In the genomic region with DNA sequence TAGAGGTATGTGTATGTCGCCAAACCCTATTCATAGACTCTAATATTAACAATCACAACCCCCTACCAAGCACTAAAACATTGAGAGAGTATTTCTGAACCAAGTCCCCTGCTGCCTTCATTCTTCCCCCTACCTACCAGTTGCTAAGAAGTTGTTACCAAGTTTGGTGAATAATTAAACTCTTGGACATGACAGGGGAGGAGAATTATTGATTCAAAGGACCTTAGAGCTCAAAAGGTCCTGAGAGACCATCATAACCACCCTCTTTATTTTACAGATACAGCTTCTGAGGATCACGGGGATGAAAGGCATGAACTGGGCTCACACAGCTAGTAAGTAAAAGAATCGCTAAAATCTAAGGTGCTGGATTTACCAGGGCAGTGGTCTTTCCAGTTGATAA, we compare ENCODE assay signal across 18 cellular contexts.
DNase-seq lines count a peak whose midpoint lies in the region; FAIRE-seq and TF ChIP-seq lines count a peak whose summit lies in the region.
"Had no signal": no experiment of that assay in that cellular context is flagged by ENCODE, and none has a peak within 500 bp of the region (broad histone marks: within the 10 kb centered on the region; RNA-seq: fewer than 3 reads in every experiment).

No MANE protein-coding gene starts in this region.

- H3K4me3 ChIP-seq in WERI-Rb-1 (ENCODE audit: low read depth, low read length) (peak overlapping the region; percentile 75), liver (ENCODE audit: low read depth in 1 of 3, low read length in 3 of 3) (peak overlapping the region in 1 of 3 donors; percentile 47)
- H3K4me3 ChIP-seq: BLaER1 treated with 17β-estradiol and CSF1 and Interleukin-3, amounts not matched to agents 10 nM and 100 nM; GM23248 had no signal

- H3K36me3 ChIP-seq in WERI-Rb-1 (peaks cover 20% of the 10 kb centered on the region), liver (ENCODE audit: control insufficient read depth in 4 of 4, insufficient read depth in 3 of 4, low read depth in 1 of 4, low read length in 3 of 4) (no peaks in the 10 kb centered on the region)
- H3K36me3 ChIP-seq: BLaER1 treated with 17β-estradiol and CSF1 and Interleukin-3, amounts not matched to agents 10 nM and 100 nM had no signal

- no peak overlapping the region for H3K9ac ChIP-seq in liver (ENCODE audit: low read depth in 1 of 2, low read length in 2 of 2)
- H3K9ac ChIP-seq: BLaER1 treated with 17β-estradiol and CSF1 and Interleukin-3, amounts not matched to agents 10 nM and 100 nM; GM23248 had no signal

- TF ChIP-seq CTCF in WERI-Rb-1 (IDR thresholded peaks at IDR 0.05; ENCODE audit: low read depth, low read length), result no peak
- TF ChIP-seq CTCF in liver (IDR thresholded peaks at IDR 0.05; ENCODE audit: low read depth, low read length, missing input control), result no peak
- no peak for TF ChIP-seq CTCF in progenitor cell of endocrine pancreas (IDR thresholded peaks at IDR 0.05; ENCODE audit: unreplicated experiment)

- H3K27me3 ChIP-seq in WERI-Rb-1 (ENCODE audit: insufficient read depth, low read depth, severe bottlenecking), result no peaks in the 10 kb centered on the region
- no peaks in the 10 kb centered on the region for H3K27me3 ChIP-seq in liver (ENCODE audit: control insufficient read depth in 4 of 4, insufficient read depth in 4 of 4, low read length in 3 of 4)
- H3K27me3 ChIP-seq: BLaER1 treated with 17β-estradiol and CSF1 and Interleukin-3, amounts not matched to agents 10 nM and 100 nM had no signal

- 52% methylated on average over 3 of the region's 3 CpGs for WGBS in liver

- peaks cover 0 to 1% (median 0%) of the 10 kb centered on the region in 4 donors for H3K4me1 ChIP-seq in liver (ENCODE audit: control insufficient read depth in 4 of 4, insufficient read depth in 4 of 4, low read length in 3 of 4)
- H3K4me1 ChIP-seq: BLaER1 treated with 17β-estradiol and CSF1 and Interleukin-3, amounts not matched to agents 10 nM and 100 nM had no signal

- no peaks in the 10 kb centered on the region for H3K9me3 Mint-ChIP-seq in progenitor cell of endocrine pancreas (ENCODE audit: low read depth)
- H3K9me3 Mint-ChIP-seq: CD8-positive, alpha-beta T cell had no signal

- no peak for TF ChIP-seq POLR2A in H54 (IDR thresholded peaks at IDR 0.05; ENCODE audit: low read depth, low read length)

- FAIRE-seq in H54 (lab: Jason Lieb, UNC), result no peak
- FAIRE-seq: G401.6, GM12891, GM18507 had no signal

- H3K27ac ChIP-seq in WERI-Rb-1, result peak overlapping the region; percentile 97
- no peak overlapping the region for H3K27ac ChIP-seq in liver (ENCODE audit: low read depth in 1 of 2, low read length in 2 of 2)
- H3K27ac ChIP-seq: BLaER1 treated with 17β-estradiol and CSF1 and Interleukin-3, amounts not matched to agents 10 nM and 100 nM; GM23248 had no signal

- H3K4me1 Mint-ChIP-seq in progenitor cell of endocrine pancreas (ENCODE audit: low read depth), result peaks cover 26% of the 10 kb centered on the region
- H3K4me1 Mint-ChIP-seq: B cell had no signal

- H3K27ac Mint-ChIP-seq in progenitor cell of endocrine pancreas, result no peak overlapping the region
- H3K27ac Mint-ChIP-seq: B cell; CD8-positive, alpha-beta T cell had no signal

- H3K36me3 Mint-ChIP-seq in progenitor cell of endocrine pancreas (ENCODE audit: insufficient read depth), result no peaks in the 10 kb centered on the region
- H3K36me3 Mint-ChIP-seq: CD8-positive, alpha-beta T cell had no signal

- no peaks in the 10 kb centered on the region for H3K9me3 ChIP-seq in WERI-Rb-1 (ENCODE audit: severe bottlenecking)
- H3K9me3 ChIP-seq in liver (ENCODE audit: control insufficient read depth in 4 of 4, low read length in 3 of 4), result no peaks in the 10 kb centered on the region
- H3K9me3 ChIP-seq: BLaER1 treated with 17β-estradiol and CSF1 and Interleukin-3, amounts not matched to agents 10 nM and 100 nM had no signal

- H3K27me3 Mint-ChIP-seq in progenitor cell of endocrine pancreas, result no peaks in the 10 kb centered on the region
- H3K27me3 Mint-ChIP-seq: B cell had no signal

- TF ChIP-seq RAD21 in liver (IDR thresholded peaks at IDR 0.05), result no peak

- DNase-seq in WERI-Rb-1 (no peak), kidney tubule cell (ENCODE audit: low spot score) (peak; percentile 23), progenitor cell of endocrine pancreas (ENCODE audit: low spot score, unreplicated experiment) (no peak), H54 (ENCODE audit: insufficient read length, low spot score) (no peak), T-helper 9 cell (no peak), NCI-H82 treated with DMSO at 0.1 percent for 48 hours (lab: John Stamatoyannopoulos, UW; ENCODE audit: unreplicated experiment) (no peak), NCI-H187 treated with DMSO at 0.1 percent for 48 hours (lab: John Stamatoyannopoulos, UW) (no peak)
- DNase-seq: 8988T; Calu3; CD8-positive, alpha-beta T cell; GM23248; HCEC 1CT had no signal

- H3K4me3 Mint-ChIP-seq in progenitor cell of endocrine pancreas (ENCODE audit: low read depth), result peak overlapping the region; percentile 62
- H3K4me3 Mint-ChIP-seq: B cell; CD8-positive, alpha-beta T cell had no signal

TF ChIP-seq in liver, 16 proteins besides CTCF, POLR2A, EP300 and RAD21:
- TF ChIP-seq, protein P1, sequence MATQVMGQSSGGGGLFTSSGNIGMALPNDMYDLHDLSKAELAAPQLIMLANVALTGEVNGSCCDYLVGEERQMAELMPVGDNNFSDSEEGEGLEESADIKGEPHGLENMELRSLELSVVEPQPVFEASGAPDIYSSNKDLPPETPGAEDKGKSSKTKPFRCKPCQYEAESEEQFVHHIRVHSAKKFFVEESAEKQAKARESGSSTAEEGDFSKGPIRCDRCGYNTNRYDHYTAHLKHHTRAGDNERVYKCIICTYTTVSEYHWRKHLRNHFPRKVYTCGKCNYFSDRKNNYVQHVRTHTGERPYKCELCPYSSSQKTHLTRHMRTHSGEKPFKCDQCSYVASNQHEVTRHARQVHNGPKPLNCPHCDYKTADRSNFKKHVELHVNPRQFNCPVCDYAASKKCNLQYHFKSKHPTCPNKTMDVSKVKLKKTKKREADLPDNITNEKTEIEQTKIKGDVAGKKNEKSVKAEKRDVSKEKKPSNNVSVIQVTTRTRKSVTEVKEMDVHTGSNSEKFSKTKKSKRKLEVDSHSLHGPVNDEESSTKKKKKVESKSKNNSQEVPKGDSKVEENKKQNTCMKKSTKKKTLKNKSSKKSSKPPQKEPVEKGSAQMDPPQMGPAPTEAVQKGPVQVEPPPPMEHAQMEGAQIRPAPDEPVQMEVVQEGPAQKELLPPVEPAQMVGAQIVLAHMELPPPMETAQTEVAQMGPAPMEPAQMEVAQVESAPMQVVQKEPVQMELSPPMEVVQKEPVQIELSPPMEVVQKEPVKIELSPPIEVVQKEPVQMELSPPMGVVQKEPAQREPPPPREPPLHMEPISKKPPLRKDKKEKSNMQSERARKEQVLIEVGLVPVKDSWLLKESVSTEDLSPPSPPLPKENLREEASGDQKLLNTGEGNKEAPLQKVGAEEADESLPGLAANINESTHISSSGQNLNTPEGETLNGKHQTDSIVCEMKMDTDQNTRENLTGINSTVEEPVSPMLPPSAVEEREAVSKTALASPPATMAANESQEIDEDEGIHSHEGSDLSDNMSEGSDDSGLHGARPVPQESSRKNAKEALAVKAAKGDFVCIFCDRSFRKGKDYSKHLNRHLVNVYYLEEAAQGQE (IDR thresholded peaks at IDR 0.05), result peak; percentile 11
- TF ChIP-seq HNF4A (conservative IDR thresholded peaks at IDR 0.05) (peak in 1 of 2 donors; percentile 16), SP1 (IDR thresholded peaks at IDR 0.05) (no peak), HNF4G (IDR thresholded peaks at IDR 0.05) (no peak), TAF1 (conservative IDR thresholded peaks at IDR 0.05) (no peak), YY1 (IDR thresholded peaks at IDR 0.05) (no peak), EGR1 (IDR thresholded peaks at IDR 0.05; ENCODE audit: low read depth in 2 of 2) (no peak), GABPA (IDR thresholded peaks at IDR 0.05 in 1 of 2, conservative IDR thresholded peaks at IDR 0.05 in 1 of 2) (no peak)
- TF ChIP-seq, protein P2, sequence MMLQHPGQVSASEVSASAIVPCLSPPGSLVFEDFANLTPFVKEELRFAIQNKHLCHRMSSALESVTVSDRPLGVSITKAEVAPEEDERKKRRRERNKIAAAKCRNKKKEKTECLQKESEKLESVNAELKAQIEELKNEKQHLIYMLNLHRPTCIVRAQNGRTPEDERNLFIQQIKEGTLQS (IDR thresholded peaks at IDR 0.05), result no peak
- TF ChIP-seq, protein P3, sequence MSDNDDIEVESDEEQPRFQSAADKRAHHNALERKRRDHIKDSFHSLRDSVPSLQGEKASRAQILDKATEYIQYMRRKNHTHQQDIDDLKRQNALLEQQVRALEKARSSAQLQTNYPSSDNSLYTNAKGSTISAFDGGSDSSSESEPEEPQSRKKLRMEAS (IDR thresholded peaks at IDR 0.05), result no peak
